Comparison of ENCODE assay signal across 24 cellular contexts in the genomic region with DNA sequence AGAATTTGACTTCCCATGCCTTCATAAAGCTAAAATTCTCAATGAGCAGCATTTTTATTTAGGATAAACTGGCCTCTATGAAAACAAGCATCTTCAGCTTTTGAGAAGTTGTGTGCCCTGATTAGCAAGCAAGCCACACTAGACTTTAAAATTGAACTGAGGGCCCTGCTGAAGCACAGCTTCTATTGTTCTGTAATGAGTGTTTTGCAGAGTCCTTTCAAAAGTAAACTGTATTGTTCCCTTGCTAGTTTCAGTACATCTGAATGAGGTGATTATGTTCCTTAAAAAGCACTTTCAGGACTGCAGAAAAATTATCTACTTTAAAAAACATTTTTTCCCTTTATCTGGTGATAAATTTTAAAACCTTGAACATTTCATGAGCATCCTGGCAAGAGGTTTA.
DNase-seq lines count a peak whose midpoint lies in the region; TF ChIP-seq lines count a peak whose summit lies in the region.
"Had no signal": no experiment of that assay in that cellular context is flagged by ENCODE, and none has a peak within 500 bp of the region (broad histone marks: within the 10 kb centered on the region; RNA-seq: fewer than 3 reads in every experiment).

No MANE protein-coding gene starts in this region.

- no peaks in the 10 kb centered on the region for H3K36me3 Mint-ChIP-seq in brain
- H3K36me3 Mint-ChIP-seq in activated CD4-positive, alpha-beta memory T cell treated with anti-CD3 and anti-CD28 coated beads, Interleukin-2, amount 10 ng/mL, durations not matched to agents 7 days and 5 days (ENCODE audit: low read depth) = no peaks in the 10 kb centered on the region
- H3K36me3 Mint-ChIP-seq: CD4-positive, alpha-beta memory T cell; IgD-negative memory B cell; T-cell had no signal

- peak; percentile 62 for DNase-seq in NCI-H1105 treated with DMSO at 0.1 percent for 48 hours (lab: John Stamatoyannopoulos, UW)
- no peak for DNase-seq in NCI-H1105 (lab: John Stamatoyannopoulos, UW)
- DNase-seq in NCI-H345 (lab: John Stamatoyannopoulos, UW) = peak; percentile 27
- DNase-seq in activated CD4-positive, alpha-beta memory T cell treated with anti-CD3 and anti-CD28 coated beads, Interleukin-2, amount 10 ng/mL, durations not matched to agents 7 days and 5 days = no peak
- no peak for DNase-seq in activated naive CD4-positive, alpha-beta T cell treated with Interleukin-2 at 50 U/mL for 16 hours
- DNase-seq in GM19238 (ENCODE audit: insufficient read length, low spot score) = no peak
- DNase-seq in stimulated activated CD4-positive, alpha-beta T cell treated with anti-CD3 and anti-CD28 coated beads, Interleukin-12 subunit alpha, Interleukin-12 subunit beta, amount 100 ng/mL, for 4 hours = no peak
- DNase-seq: ACHN; Calu3; CD4-positive, alpha-beta memory T cell; DMS153; GOT3; MM.1S; NCI-H1048; NCI-H1436 treated with DMSO at 0.1 percent for 48 hours; NCI-H2029 treated with DMSO at 0.1 percent for 48 hours; NCI-H2171 treated with DMSO at 0.1 percent for 48 hours; NCI-H510A; NCI-H748 treated with DMSO at 0.1 percent for 48 hours; OCI-M1; SJCRH30; T-cell had no signal

- CTCF ChIA-PET in activated CD4-positive, alpha-beta memory T cell treated with anti-CD3 and anti-CD28 coated beads, Interleukin-2, amount 10 ng/mL, durations not matched to agents 7 days and 5 days (lab: Charles Lee) = no interaction called here

- peaks cover 11% of the 10 kb centered on the region for H3K4me1 Mint-ChIP-seq in brain
- no peaks in the 10 kb centered on the region for H3K4me1 Mint-ChIP-seq in activated CD4-positive, alpha-beta memory T cell treated with anti-CD3 and anti-CD28 coated beads, Interleukin-2, amount 10 ng/mL, durations not matched to agents 7 days and 5 days
- H3K4me1 Mint-ChIP-seq: CD4-positive, alpha-beta memory T cell; T-cell had no signal

- H3K27ac Mint-ChIP-seq in brain = peak overlapping the region; percentile 12 to 58 (median 36)
- no peak overlapping the region for H3K27ac Mint-ChIP-seq in activated CD4-positive, alpha-beta memory T cell treated with anti-CD3 and anti-CD28 coated beads, Interleukin-2, amount 10 ng/mL, durations not matched to agents 7 days and 5 days
- H3K27ac Mint-ChIP-seq: CD4-positive, alpha-beta memory T cell; IgD-negative memory B cell; T-cell had no signal

- H3K27me3 Mint-ChIP-seq in brain = no peaks in the 10 kb centered on the region
- peaks cover 4% of the 10 kb centered on the region for H3K27me3 Mint-ChIP-seq in activated CD4-positive, alpha-beta memory T cell treated with anti-CD3 and anti-CD28 coated beads, Interleukin-2, amount 10 ng/mL, durations not matched to agents 7 days and 5 days

- no peak for TF ChIP-seq CTCF in brain (conservative IDR thresholded peaks at IDR 0.05)

- peak overlapping the region in 2 of 5 experiments; percentile 13 to 25 for H3K4me3 Mint-ChIP-seq in brain
- no peak overlapping the region for H3K4me3 Mint-ChIP-seq in activated CD4-positive, alpha-beta memory T cell treated with anti-CD3 and anti-CD28 coated beads, Interleukin-2, amount 10 ng/mL, durations not matched to agents 7 days and 5 days
- H3K4me3 Mint-ChIP-seq: CD4-positive, alpha-beta memory T cell; IgD-negative memory B cell; T-cell had no signal

- peaks cover 0 to 3% (median 0%) of the 10 kb centered on the region in 5 experiments for H3K9me3 Mint-ChIP-seq in brain
- H3K9me3 Mint-ChIP-seq in activated CD4-positive, alpha-beta memory T cell treated with anti-CD3 and anti-CD28 coated beads, Interleukin-2, amount 10 ng/mL, durations not matched to agents 7 days and 5 days = no peaks in the 10 kb centered on the region
- H3K9me3 Mint-ChIP-seq: CD4-positive, alpha-beta memory T cell had no signal

- POLR2A ChIA-PET in activated CD4-positive, alpha-beta memory T cell treated with anti-CD3 and anti-CD28 coated beads, Interleukin-2, amount 10 ng/mL, durations not matched to agents 7 days and 5 days (lab: Charles Lee) = no interaction called here

Comparison
In these comparisons a context has a peak if more than half of its experiments do, and no peak if none do; other contexts are left out.
1. DNase-seq: peak in NCI-H1105 treated with DMSO at 0.1 percent for 48 hours (single experiment) and NCI-H345 (single experiment); none in NCI-H1105 (single experiment), activated CD4-positive, alpha-beta memory T cell treated with anti-CD3 and anti-CD28 coated beads, Interleukin-2, amount 10 ng/mL, durations not matched to agents 7 days and 5 days (single experiment), activated naive CD4-positive, alpha-beta T cell treated with Interleukin-2 at 50 U/mL for 16 hours (single experiment), GM19238 (single experiment) and stimulated activated CD4-positive, alpha-beta T cell treated with anti-CD3 and anti-CD28 coated beads, Interleukin-12 subunit alpha, Interleukin-12 subunit beta, amount 100 ng/mL, for 4 hours (single experiment).